In the genomic region with DNA sequence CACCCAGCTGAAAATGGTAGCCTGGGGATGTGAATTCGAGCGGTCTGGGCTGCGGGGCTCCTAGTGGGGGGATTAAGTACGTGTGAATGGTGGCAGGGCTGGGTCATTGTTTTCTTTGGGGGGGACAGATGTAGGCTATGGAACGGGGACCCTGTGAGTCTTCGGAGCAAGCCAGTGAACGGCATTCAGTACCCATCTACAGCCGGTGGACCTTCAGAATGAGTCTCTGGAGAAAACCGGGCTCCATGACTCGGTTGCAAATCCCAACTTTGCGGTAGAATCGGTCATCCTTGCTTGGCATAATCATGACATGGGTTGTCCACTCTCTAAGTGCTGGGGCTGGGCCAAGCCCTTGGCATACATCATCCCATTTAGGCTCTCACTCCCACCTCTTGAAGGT, we compare ENCODE assay signal across 17 cellular contexts. TPM values are rescaled to one million over a fixed set of nuclear protein-coding genes. Genes with fewer than 3 reads are reported as not detected.
A peak's percentile ranks its signal among the peaks of the same experiment; 100 is the strongest.
DNase-seq lines count a peak whose midpoint lies in the region; ATAC-seq lines count a peak whose summit lies in the region.
"Had no signal": no experiment of that assay in that cellular context is flagged by ENCODE, and none has a peak within 500 bp of the region (broad histone marks: within the 10 kb centered on the region; RNA-seq: fewer than 3 reads in every experiment).

No MANE protein-coding gene starts in this region.

- H3K36me3 Mint-ChIP-seq in CD4-positive, CD25-positive, alpha-beta regulatory T cell = no peaks in the 10 kb centered on the region
- no peaks in the 10 kb centered on the region for H3K36me3 Mint-ChIP-seq in CD8-positive, alpha-beta memory T cell
- H3K36me3 Mint-ChIP-seq in activated naive CD8-positive, alpha-beta T cell treated with anti-CD3 and anti-CD28 coated beads, Interleukin-2, amount 50 U/mL, for 24 hours (ENCODE audit: low read depth) = no peaks in the 10 kb centered on the region
- H3K36me3 Mint-ChIP-seq in naive thymus-derived CD4-positive, alpha-beta T cell = peaks cover 0 to 4% (median 0%) of the 10 kb centered on the region in 5 donors

- H3K36me3 ChIP-seq in CD4-positive, CD25-positive, alpha-beta regulatory T cell (ENCODE audit: control insufficient read depth, insufficient read depth, low read length) = no peaks in the 10 kb centered on the region
- H3K36me3 ChIP-seq in CD8-positive, alpha-beta memory T cell (ENCODE audit: insufficient read depth, low read length) = no peaks in the 10 kb centered on the region
- H3K36me3 ChIP-seq in naive thymus-derived CD4-positive, alpha-beta T cell (ENCODE audit: control insufficient read depth in 2 of 3, insufficient read depth in 3 of 3, low read length in 3 of 3) = no peaks in the 10 kb centered on the region

- ATAC-seq in CD4-positive, CD25-positive, alpha-beta regulatory T cell (ENCODE audit: low read depth in 2 of 2) = no peak
- ATAC-seq in activated naive CD8-positive, alpha-beta T cell treated with anti-CD3 and anti-CD28 coated beads, Interleukin-2, amount 50 U/mL, for 24 hours = no peak
- no peak for ATAC-seq in naive thymus-derived CD4-positive, alpha-beta T cell
- ATAC-seq in HG02642 (IDR thresholded peaks at IDR 0.05; ENCODE audit: poor library complexity, unreplicated experiment) = no peak

- no peaks in the 10 kb centered on the region for H3K9me3 ChIP-seq in CD4-positive, CD25-positive, alpha-beta regulatory T cell (ENCODE audit: control insufficient read depth in 2 of 2, low read length in 2 of 2)
- no peaks in the 10 kb centered on the region for H3K9me3 ChIP-seq in CD8-positive, alpha-beta memory T cell (ENCODE audit: low read length)
- H3K9me3 ChIP-seq in naive thymus-derived CD4-positive, alpha-beta T cell (ENCODE audit: control insufficient read depth in 2 of 3, low read length in 3 of 3) = no peaks in the 10 kb centered on the region

- CTCF ChIA-PET in CD8-positive, alpha-beta memory T cell (lab: Charles Lee) = interaction anchor here (1.0 to 2.6 kb wide), 3 partner anchors 11 to 588 kb away, joined by 3 to 14 read pairs (median 3); no protein-coding TSS in a partner anchor
- CTCF ChIA-PET in naive thymus-derived CD4-positive, alpha-beta T cell (lab: Charles Lee) = no interaction called here

- peaks cover 87% of the 10 kb centered on the region for H3K27me3 Mint-ChIP-seq in CD4-positive, CD25-positive, alpha-beta regulatory T cell
- peaks cover 47 to 67% of the 10 kb centered on the region in 2 donors for H3K27me3 Mint-ChIP-seq in CD8-positive, alpha-beta memory T cell
- H3K27me3 Mint-ChIP-seq in activated naive CD8-positive, alpha-beta T cell treated with anti-CD3 and anti-CD28 coated beads, Interleukin-2, amount 50 U/mL, for 24 hours = peaks cover 75% of the 10 kb centered on the region
- H3K27me3 Mint-ChIP-seq in naive thymus-derived CD4-positive, alpha-beta T cell = peaks cover 72 to 85% (median 72%) of the 10 kb centered on the region in 5 donors

- H3K4me3 ChIP-seq in CD4-positive, CD25-positive, alpha-beta regulatory T cell (ENCODE audit: low read depth, low read length) = no peak overlapping the region
- H3K4me3 ChIP-seq in CD8-positive, alpha-beta memory T cell (ENCODE audit: low read length) = no peak overlapping the region
- H3K4me3 ChIP-seq in naive thymus-derived CD4-positive, alpha-beta T cell (ENCODE audit: low read length) = no peak overlapping the region

- H3K4me1 ChIP-seq in CD4-positive, CD25-positive, alpha-beta regulatory T cell (ENCODE audit: control insufficient read depth, insufficient read depth, low read length, poor library complexity, severe bottlenecking) = peaks cover 29% of the 10 kb centered on the region
- H3K4me1 ChIP-seq in CD8-positive, alpha-beta memory T cell (ENCODE audit: insufficient read depth, low read length) = peaks cover 26% of the 10 kb centered on the region
- H3K4me1 ChIP-seq in naive thymus-derived CD4-positive, alpha-beta T cell (ENCODE audit: control insufficient read depth in 2 of 2, insufficient read depth in 2 of 2, low read length in 2 of 2) = peaks cover 9 to 33% of the 10 kb centered on the region in 2 donors

- no peak overlapping the region for H3K27ac ChIP-seq in CD4-positive, CD25-positive, alpha-beta regulatory T cell (ENCODE audit: insufficient read depth, low read length, poor library complexity, severe bottlenecking)
- H3K27ac ChIP-seq in CD8-positive, alpha-beta memory T cell (ENCODE audit: low read depth, low read length) = no peak overlapping the region
- no peak overlapping the region for H3K27ac ChIP-seq in naive thymus-derived CD4-positive, alpha-beta T cell (ENCODE audit: low read depth, low read length)
- H3K27ac ChIP-seq: C4-2B, KMS-11 had no signal

- no peak for DNase-seq in CD4-positive, CD25-positive, alpha-beta regulatory T cell
- DNase-seq in CD8-positive, alpha-beta memory T cell = no peak
- no peak for DNase-seq in activated naive CD8-positive, alpha-beta T cell treated with anti-CD3 and anti-CD28 coated beads, Interleukin-2, amount 50 U/mL, for 24 hours
- DNase-seq in naive thymus-derived CD4-positive, alpha-beta T cell = no peak
- no peak for DNase-seq in stimulated activated CD4-positive, alpha-beta T cell treated with anti-CD3 and anti-CD28 coated beads, Interleukin-15, amount 100 ng/mL, for 24 hours
- no peak for DNase-seq in posterior vena cava (ENCODE audit: low spot score)
- DNase-seq: caudate nucleus; foreskin melanocyte; NCI-H1105 treated with DMSO at 0.1 percent for 48 hours; NCI-H226; NK-92 treated with Interleukin-12 subunit alpha and Interleukin-12 subunit beta, amount 100 ng/mL, for 24 hours; stimulated activated CD4-positive, alpha-beta T cell treated with anti-CD3 and anti-CD28 coated beads, Interleukin-12 subunit alpha, Interleukin-12 subunit beta, amount 100 ng/mL, for 4 hours; T-helper 9 cell had no signal

- no peak overlapping the region for H3K27ac Mint-ChIP-seq in CD4-positive, CD25-positive, alpha-beta regulatory T cell
- H3K27ac Mint-ChIP-seq in CD8-positive, alpha-beta memory T cell = peak overlapping the region in 2 of 8 donors; percentile 7 to 26
- H3K27ac Mint-ChIP-seq in activated naive CD8-positive, alpha-beta T cell treated with anti-CD3 and anti-CD28 coated beads, Interleukin-2, amount 50 U/mL, for 24 hours = no peak overlapping the region
- H3K27ac Mint-ChIP-seq in naive thymus-derived CD4-positive, alpha-beta T cell = peak overlapping the region in 2 of 9 donors; percentile 28 to 62

- intact Hi-C loops in naive thymus-derived CD4-positive, alpha-beta T cell (cut with micrococcal nuclease) = loop anchor here in 1 of 2 donors (2.0 kb wide), 1 partner anchor 17 kb away; no protein-coding TSS in a partner anchor
- intact Hi-C loops in posterior vena cava (cut with DNase I) = no loop called here

- peaks cover 11 to 35% (median 25%) of the 10 kb centered on the region in 4 donors for H3K4me1 Mint-ChIP-seq in CD4-positive, CD25-positive, alpha-beta regulatory T cell
- peaks cover 36 to 44% (median 39%) of the 10 kb centered on the region in 3 donors for H3K4me1 Mint-ChIP-seq in CD8-positive, alpha-beta memory T cell
- peaks cover 31% of the 10 kb centered on the region for H3K4me1 Mint-ChIP-seq in activated naive CD8-positive, alpha-beta T cell treated with anti-CD3 and anti-CD28 coated beads, Interleukin-2, amount 50 U/mL, for 24 hours
- H3K4me1 Mint-ChIP-seq in naive thymus-derived CD4-positive, alpha-beta T cell = peaks cover 25 to 46% (median 39%) of the 10 kb centered on the region in 7 donors

- peaks cover 65% of the 10 kb centered on the region for H3K27me3 ChIP-seq in CD4-positive, CD25-positive, alpha-beta regulatory T cell (ENCODE audit: control insufficient read depth, insufficient read depth, low read length)
- H3K27me3 ChIP-seq in CD8-positive, alpha-beta memory T cell (ENCODE audit: insufficient read depth, low read length, poor library complexity, severe bottlenecking) = peaks cover 48% of the 10 kb centered on the region
- H3K27me3 ChIP-seq in naive thymus-derived CD4-positive, alpha-beta T cell (ENCODE audit: control insufficient read depth in 2 of 2, insufficient read depth in 2 of 2, low read length in 2 of 2) = peaks cover 0 to 51% of the 10 kb centered on the region in 2 donors

- H3K4me3 Mint-ChIP-seq in CD4-positive, CD25-positive, alpha-beta regulatory T cell = peak overlapping the region in 3 of 4 donors; percentile 3 to 69 (median 42)
- H3K4me3 Mint-ChIP-seq in CD8-positive, alpha-beta memory T cell = peak overlapping the region; percentile 76 to 84 (median 79)
- H3K4me3 Mint-ChIP-seq in activated naive CD8-positive, alpha-beta T cell treated with anti-CD3 and anti-CD28 coated beads, Interleukin-2, amount 50 U/mL, for 24 hours = peak overlapping the region; percentile 70
- H3K4me3 Mint-ChIP-seq in naive thymus-derived CD4-positive, alpha-beta T cell = peak overlapping the region; percentile 25 to 79 (median 66)

- POLR2A ChIA-PET in CD8-positive, alpha-beta memory T cell (lab: Charles Lee) = interaction anchor here (0.6 kb wide), 1 partner anchor 203 kb away, joined by 3 read pairs; no protein-coding TSS in a partner anchor
- POLR2A ChIA-PET in naive thymus-derived CD4-positive, alpha-beta T cell (lab: Charles Lee) = interaction anchor here (1.2 kb wide), 1 partner anchor 16 kb away, joined by 3 read pairs; no protein-coding TSS in a partner anchor

- H3K9me3 Mint-ChIP-seq in CD4-positive, CD25-positive, alpha-beta regulatory T cell = peaks cover 0 to 4% (median 0%) of the 10 kb centered on the region in 7 donors
- peaks cover 0 to 2% (median 0%) of the 10 kb centered on the region in 5 donors for H3K9me3 Mint-ChIP-seq in CD8-positive, alpha-beta memory T cell
- no peaks in the 10 kb centered on the region for H3K9me3 Mint-ChIP-seq in activated naive CD8-positive, alpha-beta T cell treated with anti-CD3 and anti-CD28 coated beads, Interleukin-2, amount 50 U/mL, for 24 hours
- peaks cover 0 to 2% (median 0%) of the 10 kb centered on the region in 11 donors for H3K9me3 Mint-ChIP-seq in naive thymus-derived CD4-positive, alpha-beta T cell

RNA-seq across cellular contexts. Expression of a gene that starts 7.2 kb away (rescaled TPM):
- total RNA-seq in CD4-positive, CD25-positive, alpha-beta regulatory T cell = 0.91 TPM
- polyA plus RNA-seq in CD4-positive, CD25-positive, alpha-beta regulatory T cell = 1 to 10 TPM in 1 of 4 donors, under 1 TPM in 3; 0.38 to 1.9 (median 0.73) TPM
- total RNA-seq in CD8-positive, alpha-beta memory T cell = 10 to 100 TPM; 37.1 to 37.2 TPM
- polyA plus RNA-seq in CD8-positive, alpha-beta memory T cell = 188 TPM
- 1 to 10 TPM in 4 of 5 experiments, under 1 TPM in 1; 0.67 to 9.5 (median 1.4) TPM for total RNA-seq in naive thymus-derived CD4-positive, alpha-beta T cell
- polyA plus RNA-seq in naive thymus-derived CD4-positive, alpha-beta T cell = 1 to 10 TPM; 1.5 to 1.9 TPM
- under 1 TPM; 0.24 to 0.32 TPM for total RNA-seq in posterior vena cava
- total RNA-seq: osteocyte had no signal
